In the genomic region with DNA sequence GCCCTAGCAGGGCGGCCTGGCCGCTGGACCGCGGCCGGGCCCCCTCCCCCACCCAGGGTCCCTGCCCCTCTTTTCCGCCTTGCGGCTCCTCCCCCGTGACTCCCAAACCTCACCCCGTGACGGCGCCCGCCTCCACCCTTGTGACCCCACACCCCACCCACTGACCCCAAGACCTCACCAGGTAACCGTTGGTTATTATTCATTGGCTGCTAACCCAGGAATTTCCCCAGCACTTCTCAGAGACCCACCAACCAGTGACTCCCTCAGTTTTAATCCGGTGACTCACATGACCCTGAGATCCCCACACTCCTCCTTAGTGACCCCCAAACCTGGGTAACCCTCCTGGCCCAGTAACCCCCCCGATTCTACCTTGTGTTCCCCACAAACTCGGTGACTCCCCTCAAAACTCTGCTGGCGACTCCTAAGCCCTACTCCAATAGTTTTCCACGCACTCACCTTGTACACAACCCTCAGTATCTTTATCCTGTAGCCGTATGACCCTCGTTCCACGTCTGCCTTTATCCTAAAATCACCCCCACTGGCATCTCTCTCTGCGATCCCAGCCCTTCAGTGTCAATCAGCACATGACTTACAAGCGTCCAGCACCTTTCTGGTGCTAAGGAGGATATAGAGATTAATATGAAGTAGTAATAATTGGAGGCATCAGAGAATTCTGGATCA, we compare ENCODE assay signal across 8 cellular contexts. TPM values are rescaled to one million over a fixed set of nuclear protein-coding genes. Genes with fewer than 3 reads are reported as not detected.
A peak's percentile ranks its signal among the peaks of the same experiment; 100 is the strongest.
DNase-seq lines count a peak whose midpoint lies in the region; ATAC-seq and TF ChIP-seq lines count a peak whose summit lies in the region.

No MANE protein-coding gene starts in this region.

- H3K9me3 ChIP-seq in duodenal mucosa (ENCODE audit: control insufficient read depth in 1 of 2, low read length in 2 of 2): no peaks in the 10 kb centered on the region
- no peaks in the 10 kb centered on the region for H3K9me3 ChIP-seq in mesenchymal stem cell (ENCODE audit: control insufficient read depth, low read length)

- H4K8ac ChIP-seq in mesenchymal stem cell (ENCODE audit: low read length): peak overlapping the region; percentile 98

- peak overlapping the region; percentile 99 for H2AFZ ChIP-seq in mesenchymal stem cell (ENCODE audit: low read depth, low read length)

- peak overlapping the region; percentile 96 for H2BK5ac ChIP-seq in mesenchymal stem cell (ENCODE audit: low read depth, low read length, poor library complexity, severe bottlenecking)

- peaks cover 24% of the 10 kb centered on the region for H3K79me1 ChIP-seq in mesenchymal stem cell (replicated peaks; ENCODE audit: low read length, poor library complexity, severe bottlenecking)

- H3K23ac ChIP-seq in mesenchymal stem cell (ENCODE audit: low read length in 2 of 2): peak overlapping the region; percentile 85 to 97

- TF ChIP-seq POLR2A in GM15510 (IDR thresholded peaks at IDR 0.05; ENCODE audit: borderline replicate concordance, extremely low read depth, insufficient read length): peak; percentile 4

- 11% methylated on average over 22 of the region's 23 CpGs for WGBS in mesenchymal stem cell

- no peaks in the 10 kb centered on the region for H3K36me3 ChIP-seq in duodenal mucosa (ENCODE audit: control insufficient read depth in 1 of 2, insufficient read depth in 2 of 2, low read length in 2 of 2)
- H3K36me3 ChIP-seq in mesenchymal stem cell (ENCODE audit: control insufficient read depth in 1 of 2, insufficient read depth in 2 of 2, low read depth in 1 of 2, low read length in 2 of 2): peaks cover 0 to 3% of the 10 kb centered on the region in 2 experiments

- peak; percentile 31 for ATAC-seq in HG02623 (IDR thresholded peaks at IDR 0.05; ENCODE audit: unreplicated experiment)

- peak overlapping the region; percentile 98 to 99 for H3K18ac ChIP-seq in mesenchymal stem cell (ENCODE audit: low read depth in 1 of 2, low read length in 2 of 2)

- peak overlapping the region in 1 of 2 experiments; percentile 96 for H3K14ac ChIP-seq in mesenchymal stem cell (ENCODE audit: low read length in 2 of 2)

- peak overlapping the region; percentile 96 for H2BK15ac ChIP-seq in mesenchymal stem cell (ENCODE audit: low read depth, poor library complexity, severe bottlenecking)

- peak overlapping the region; percentile 96 for H2BK120ac ChIP-seq in mesenchymal stem cell (ENCODE audit: low read depth, low read length)

- peak overlapping the region; percentile 79 to 93 for H3K4me3 ChIP-seq in duodenal mucosa (ENCODE audit: low read depth in 1 of 2, low read length in 2 of 2)
- H3K4me3 ChIP-seq in mesenchymal stem cell (ENCODE audit: insufficient read depth in 1 of 2, low read depth in 1 of 2, low read length in 2 of 2): peak overlapping the region; percentile 98 to 99

- H3K27me3 ChIP-seq in duodenal mucosa (ENCODE audit: control insufficient read depth in 1 of 2, insufficient read depth in 2 of 2, low read length in 2 of 2) (no peaks in the 10 kb centered on the region), mesenchymal stem cell (ENCODE audit: control insufficient read depth in 1 of 2, insufficient read depth in 1 of 2, low read length in 2 of 2) (no peaks in the 10 kb centered on the region)

- H3K4me1 ChIP-seq in duodenal mucosa (ENCODE audit: control insufficient read depth in 1 of 2, insufficient read depth in 2 of 2, low read length in 2 of 2) (peaks cover 18 to 22% of the 10 kb centered on the region in 2 donors), mesenchymal stem cell (ENCODE audit: control insufficient read depth, insufficient read depth, low read depth, low read length) (peaks cover 5% of the 10 kb centered on the region)

- peak; percentile 69 for DNase-seq in NCI-H2171 (lab: John Stamatoyannopoulos, UW)
- peak; percentile 72 to 79 for DNase-seq in activated CD4-positive, alpha-beta T cell treated with anti-CD3 and anti-CD28 coated beads, Interleukin-2, amount 50 U/mL, for 48 hours
- no peak for DNase-seq in mesenchymal stem cell
- peak; percentile 66 for DNase-seq in stimulated activated CD8-positive, alpha-beta memory T cell treated with anti-CD3 and anti-CD28 coated beads, Interleukin-12 subunit alpha, Interleukin-12 subunit beta, amount 100 ng/mL, for 4 hours (ENCODE audit: low read depth)
- DNase-seq in middle frontal gyrus (ENCODE audit: extremely low spot score, low spot score): no peak

- peak overlapping the region; percentile 75 to 89 for H3K9ac ChIP-seq in duodenal mucosa (ENCODE audit: low read depth in 1 of 2, low read length in 2 of 2)
- H3K9ac ChIP-seq in mesenchymal stem cell (ENCODE audit: low read length): peak overlapping the region; percentile 98

- H3K27ac ChIP-seq in duodenal mucosa (ENCODE audit: low read depth, low read length): peak overlapping the region; percentile 95
- peak overlapping the region; percentile 18 for H3K27ac ChIP-seq in mesenchymal stem cell (ENCODE audit: low read length, poor library complexity, severe bottlenecking)

- peak overlapping the region; percentile 92 for H2AK5ac ChIP-seq in mesenchymal stem cell (ENCODE audit: low read length, severe bottlenecking)

- peak overlapping the region; percentile 93 to 98 for H3K4ac ChIP-seq in mesenchymal stem cell (ENCODE audit: low read depth in 1 of 2, low read length in 2 of 2)

- H3K4me2 ChIP-seq in mesenchymal stem cell (ENCODE audit: low read length, poor library complexity, severe bottlenecking): peak overlapping the region; percentile 95

- H4K91ac ChIP-seq in mesenchymal stem cell (ENCODE audit: low read length): peak overlapping the region; percentile 99

- peak overlapping the region; percentile 12 to 62 for H2BK12ac ChIP-seq in mesenchymal stem cell (ENCODE audit: low read length in 2 of 2)

RNA-seq across cellular contexts. Expression of a gene that starts 0.6 kb away (rescaled TPM):
- polyA plus RNA-seq in mesenchymal stem cell (2013, experiment 1 of 2): 12.0 TPM
- polyA plus RNA-seq in mesenchymal stem cell (2013, experiment 2 of 2): 10.9 TPM

RNA-seq across cellular contexts. Expression of a gene that starts 37.5 kb away (rescaled TPM):
- 1.8 TPM for polyA plus RNA-seq in mesenchymal stem cell (2013, experiment 1 of 2)
- polyA plus RNA-seq in mesenchymal stem cell (2013, experiment 2 of 2): 1.2 TPM

RNA-seq across cellular contexts. Expression of a gene that starts 46.3 kb away (rescaled TPM):
- polyA plus RNA-seq in mesenchymal stem cell (2013, experiment 1 of 2): 2.0 TPM
- polyA plus RNA-seq in mesenchymal stem cell (2013, experiment 2 of 2): 1.9 TPM

Comparison
In these comparisons a context has a peak if more than half of its experiments do, and no peak if none do; other contexts are left out.
1. DNase-seq: peak in NCI-H2171 (single experiment), activated CD4-positive, alpha-beta T cell treated with anti-CD3 and anti-CD28 coated beads, Interleukin-2, amount 50 U/mL, for 48 hours (2 of 2) and stimulated activated CD8-positive, alpha-beta memory T cell treated with anti-CD3 and anti-CD28 coated beads, Interleukin-12 subunit alpha, Interleukin-12 subunit beta, amount 100 ng/mL, for 4 hours (single experiment); none in mesenchymal stem cell (single experiment) and middle frontal gyrus (single experiment).